In the genomic region with DNA sequence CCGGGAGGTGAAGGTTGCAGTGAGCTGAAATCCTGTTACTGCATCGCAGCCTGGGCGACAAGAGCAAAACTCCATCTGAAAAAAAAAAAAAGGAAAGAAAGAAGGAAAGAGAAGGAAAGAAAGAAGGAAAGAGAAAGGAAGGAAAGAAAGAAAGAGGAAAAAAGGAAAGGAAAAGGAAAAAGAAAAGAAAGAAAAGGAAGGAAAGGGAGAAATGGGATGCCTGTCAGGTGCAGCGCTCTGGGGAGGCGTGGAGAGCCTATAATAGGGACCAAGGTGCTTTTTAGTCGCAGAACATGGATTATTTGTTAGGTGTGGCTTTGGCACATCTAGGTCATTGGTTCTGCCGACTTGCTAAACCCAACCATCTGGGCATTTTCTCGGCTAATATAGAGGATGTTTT, we compare ENCODE assay signal across 18 cellular contexts. TPM values are rescaled to one million over a fixed set of nuclear protein-coding genes. Genes with fewer than 3 reads are reported as not detected.
DNase-seq lines count a peak whose midpoint lies in the region; ATAC-seq lines count a peak whose summit lies in the region.
"Had no signal": no experiment of that assay in that cellular context is flagged by ENCODE, and none has a peak within 500 bp of the region (broad histone marks: within the 10 kb centered on the region; RNA-seq: fewer than 3 reads in every experiment).

No MANE protein-coding gene starts in this region.

- no peaks in the 10 kb centered on the region for H3K9me3 ChIP-seq in GM23248 (ENCODE audit: low read depth)
- H3K9me3 ChIP-seq: left ventricle myocardium inferior, psoas muscle, thoracic aorta had no signal

- ATAC-seq in effector memory CD8-positive, alpha-beta T cell (replicated peaks), result no peak
- no peak for ATAC-seq in stimulated activated memory B cell treated with anti-CD40 and anti-IgM and Interleukin-4, amounts not matched to agents 10 μg/mL and 1 μg/mL and 100 μg/mL, for 72 hours
- no peak for ATAC-seq in HG03354 (IDR thresholded peaks at IDR 0.05; ENCODE audit: poor library complexity, severe bottlenecking, unreplicated experiment)
- ATAC-seq: psoas muscle had no signal

- H3K4me1 ChIP-seq in GM23248 (ENCODE audit: insufficient read depth), result peaks cover 5% of the 10 kb centered on the region; the same call in 1 of the 2 replicates

- H2AFZ ChIP-seq in GM23248, result no peak overlapping the region

- in situ Hi-C loops in GM23248 (cut with MboI), result no loop called here

- H3K9me2 ChIP-seq in GM23248 (ENCODE audit: insufficient read depth), result no peaks in the 10 kb centered on the region

- peak overlapping the region; percentile 20 for H3K4me3 Mint-ChIP-seq in activated naive CD8-positive, alpha-beta T cell
- H3K4me3 Mint-ChIP-seq in activated naive CD8-positive, alpha-beta T cell treated with anti-CD3 and anti-CD28 coated beads for 36 hours, result no peak overlapping the region
- peak overlapping the region; percentile 28 to 44 for H3K4me3 Mint-ChIP-seq in effector memory CD8-positive, alpha-beta T cell
- H3K4me3 Mint-ChIP-seq in stimulated activated memory B cell treated with anti-CD40 and anti-IgM and Interleukin-4, amounts not matched to agents 10 μg/mL and 1 μg/mL and 100 μg/mL, for 72 hours, result peak overlapping the region; percentile 22

- H3K27me3 ChIP-seq in GM23248 (replicated peaks; ENCODE audit: insufficient read depth), result no peaks in the 10 kb centered on the region

- H3K79me2 ChIP-seq in GM23248 (ENCODE audit: insufficient read depth), result peaks cover 35% of the 10 kb centered on the region

- no peaks in the 10 kb centered on the region for H3K36me3 Mint-ChIP-seq in activated naive CD8-positive, alpha-beta T cell
- no peaks in the 10 kb centered on the region for H3K36me3 Mint-ChIP-seq in activated naive CD8-positive, alpha-beta T cell treated with anti-CD3 and anti-CD28 coated beads for 36 hours
- H3K36me3 Mint-ChIP-seq in effector memory CD8-positive, alpha-beta T cell (ENCODE audit: insufficient read depth), result peaks cover 7% of the 10 kb centered on the region
- H3K36me3 Mint-ChIP-seq in stimulated activated memory B cell treated with anti-CD40 and anti-IgM and Interleukin-4, amounts not matched to agents 10 μg/mL and 1 μg/mL and 100 μg/mL, for 72 hours, result peaks cover under 1% of the 10 kb centered on the region
- H3K36me3 Mint-ChIP-seq: IgD-negative memory B cell had no signal

- no peak for DNase-seq in activated naive CD8-positive, alpha-beta T cell treated with anti-CD3 and anti-CD28 coated beads for 36 hours
- DNase-seq in NAMALWA (ENCODE audit: low spot score) (peak; percentile 24), NCI-H2081 (lab: John Stamatoyannopoulos, UW) (no peak), GM23248 (no peak)
- DNase-seq in effector memory CD8-positive, alpha-beta T cell, result no peak
- DNase-seq: activated naive CD4-positive, alpha-beta T cell; dermis blood vessel endothelial cell; erythroblast; GF-D8; left ventricle myocardium inferior; NK-92 treated with Interleukin-12 subunit alpha and Interleukin-12 subunit beta, amount 100 ng/mL, for 24 hours; psoas muscle had no signal

- H3K9ac ChIP-seq in GM23248, result no peak overlapping the region

- H3K9me3 Mint-ChIP-seq in activated naive CD8-positive, alpha-beta T cell (ENCODE audit: low read depth), result no peaks in the 10 kb centered on the region
- no peaks in the 10 kb centered on the region for H3K9me3 Mint-ChIP-seq in activated naive CD8-positive, alpha-beta T cell treated with anti-CD3 and anti-CD28 coated beads for 36 hours
- no peaks in the 10 kb centered on the region for H3K9me3 Mint-ChIP-seq in effector memory CD8-positive, alpha-beta T cell
- no peaks in the 10 kb centered on the region for H3K9me3 Mint-ChIP-seq in stimulated activated memory B cell treated with anti-CD40 and anti-IgM and Interleukin-4, amounts not matched to agents 10 μg/mL and 1 μg/mL and 100 μg/mL, for 72 hours
- H3K9me3 Mint-ChIP-seq: IgD-negative memory B cell had no signal

- no peaks in the 10 kb centered on the region for H4K20me1 ChIP-seq in GM23248 (ENCODE audit: insufficient read depth)

- H3F3A ChIP-seq in GM23248 (ENCODE audit: insufficient read depth), result peaks cover 32% of the 10 kb centered on the region

- no peak overlapping the region for H3K27ac Mint-ChIP-seq in activated naive CD8-positive, alpha-beta T cell
- no peak overlapping the region for H3K27ac Mint-ChIP-seq in activated naive CD8-positive, alpha-beta T cell treated with anti-CD3 and anti-CD28 coated beads for 36 hours
- H3K27ac Mint-ChIP-seq in effector memory CD8-positive, alpha-beta T cell, result no peak overlapping the region
- no peak overlapping the region for H3K27ac Mint-ChIP-seq in stimulated activated memory B cell treated with anti-CD40 and anti-IgM and Interleukin-4, amounts not matched to agents 10 μg/mL and 1 μg/mL and 100 μg/mL, for 72 hours

- 94% methylated on average over 8 of the region's 8 CpGs for WGBS in GM23248 (ENCODE audit: low coverage in 1 of 2, low lambda C conversion rate in 2 of 2, missing lambda C conversion rate in 2 of 2), 2 experiments

- H3K27ac ChIP-seq in GM23248, result no peak overlapping the region

- peaks cover 32% of the 10 kb centered on the region for H3K4me1 Mint-ChIP-seq in activated naive CD8-positive, alpha-beta T cell (ENCODE audit: low read depth)
- peaks cover 29% of the 10 kb centered on the region for H3K4me1 Mint-ChIP-seq in activated naive CD8-positive, alpha-beta T cell treated with anti-CD3 and anti-CD28 coated beads for 36 hours
- H3K4me1 Mint-ChIP-seq in effector memory CD8-positive, alpha-beta T cell (ENCODE audit: low read depth in 2 of 2), result peaks cover 27 to 34% of the 10 kb centered on the region in 2 donors
- peaks cover 32% of the 10 kb centered on the region for H3K4me1 Mint-ChIP-seq in stimulated activated memory B cell treated with anti-CD40 and anti-IgM and Interleukin-4, amounts not matched to agents 10 μg/mL and 1 μg/mL and 100 μg/mL, for 72 hours

- no peaks in the 10 kb centered on the region for H3K27me3 Mint-ChIP-seq in activated naive CD8-positive, alpha-beta T cell
- H3K27me3 Mint-ChIP-seq in activated naive CD8-positive, alpha-beta T cell treated with anti-CD3 and anti-CD28 coated beads for 36 hours, result no peaks in the 10 kb centered on the region
- no peaks in the 10 kb centered on the region for H3K27me3 Mint-ChIP-seq in effector memory CD8-positive, alpha-beta T cell
- no peaks in the 10 kb centered on the region for H3K27me3 Mint-ChIP-seq in stimulated activated memory B cell treated with anti-CD40 and anti-IgM and Interleukin-4, amounts not matched to agents 10 μg/mL and 1 μg/mL and 100 μg/mL, for 72 hours
- H3K27me3 Mint-ChIP-seq: IgD-negative memory B cell had no signal

- H3K36me3 ChIP-seq in GM23248 (ENCODE audit: low read depth), result no peaks in the 10 kb centered on the region
- H3K36me3 ChIP-seq: left ventricle myocardium inferior, thoracic aorta had no signal

- no peak overlapping the region for H3K4me2 ChIP-seq in GM23248 (ENCODE audit: unreplicated experiment)

- H3K4me3 ChIP-seq in GM23248, result no peak overlapping the region

RNA-seq across cellular contexts. Expression of a gene that starts 17.9 kb away (rescaled TPM):
- total RNA-seq in activated naive CD8-positive, alpha-beta T cell treated with anti-CD3 and anti-CD28 coated beads for 36 hours, result 100 to 1,000 TPM in 1 of 2 experiments, 10 to 100 TPM in 1; 96.4 to 101 TPM
- 18.1 and 21.6 TPM in 2 replicates for total RNA-seq in GM23248 (2014; rRNA removed; shearing (Covaris generic))
- 16.1 and 17.2 TPM in 2 replicates for polyA plus RNA-seq in GM23248 (2016; fragmentation: Nextera tagmentation; extraction: Ambion mirVana)

RNA-seq across cellular contexts. Expression of a gene that starts 47.1 kb away (rescaled TPM):
- not detected for total RNA-seq in activated naive CD8-positive, alpha-beta T cell treated with anti-CD3 and anti-CD28 coated beads for 36 hours
- not detected in 2 replicates for total RNA-seq in GM23248 (2014; rRNA removed; shearing (Covaris generic))
- not detected in 2 replicates for polyA plus RNA-seq in GM23248 (2016; fragmentation: Nextera tagmentation; extraction: Ambion mirVana)
- total RNA-seq: dermis blood vessel endothelial cell, left ventricle myocardium inferior, myocyte, psoas muscle, thoracic aorta had no signal
- polyA plus RNA-seq: IgD-negative memory B cell had no signal
